Comparison of ENCODE assay signal across 1 cellular context in the genomic region with DNA sequence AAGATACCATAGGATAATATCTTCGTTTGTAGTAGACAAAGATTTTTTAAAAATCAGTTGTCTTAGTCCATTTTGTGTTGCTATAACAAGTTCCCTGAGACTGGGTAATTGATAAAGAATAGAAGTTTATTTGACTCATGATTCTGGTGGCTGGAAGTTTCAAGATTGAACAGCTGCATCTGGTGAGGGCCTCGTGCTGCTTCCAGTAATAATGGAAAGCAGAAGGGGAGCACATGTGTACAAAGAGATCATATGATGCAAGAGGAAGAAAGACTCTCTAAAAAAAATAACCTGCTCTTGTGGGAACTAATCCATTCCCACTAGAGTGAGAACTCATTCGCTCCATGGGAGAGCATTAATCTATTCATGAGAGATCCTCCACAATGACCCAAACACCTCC.
TF ChIP-seq lines count a peak whose summit lies in the region.

No MANE protein-coding gene starts in this region.

TF ChIP-seq in GM12878, 131 proteins besides CTCF, POLR2A, EP300 and RAD21:
- TF ChIP-seq, protein P1, sequence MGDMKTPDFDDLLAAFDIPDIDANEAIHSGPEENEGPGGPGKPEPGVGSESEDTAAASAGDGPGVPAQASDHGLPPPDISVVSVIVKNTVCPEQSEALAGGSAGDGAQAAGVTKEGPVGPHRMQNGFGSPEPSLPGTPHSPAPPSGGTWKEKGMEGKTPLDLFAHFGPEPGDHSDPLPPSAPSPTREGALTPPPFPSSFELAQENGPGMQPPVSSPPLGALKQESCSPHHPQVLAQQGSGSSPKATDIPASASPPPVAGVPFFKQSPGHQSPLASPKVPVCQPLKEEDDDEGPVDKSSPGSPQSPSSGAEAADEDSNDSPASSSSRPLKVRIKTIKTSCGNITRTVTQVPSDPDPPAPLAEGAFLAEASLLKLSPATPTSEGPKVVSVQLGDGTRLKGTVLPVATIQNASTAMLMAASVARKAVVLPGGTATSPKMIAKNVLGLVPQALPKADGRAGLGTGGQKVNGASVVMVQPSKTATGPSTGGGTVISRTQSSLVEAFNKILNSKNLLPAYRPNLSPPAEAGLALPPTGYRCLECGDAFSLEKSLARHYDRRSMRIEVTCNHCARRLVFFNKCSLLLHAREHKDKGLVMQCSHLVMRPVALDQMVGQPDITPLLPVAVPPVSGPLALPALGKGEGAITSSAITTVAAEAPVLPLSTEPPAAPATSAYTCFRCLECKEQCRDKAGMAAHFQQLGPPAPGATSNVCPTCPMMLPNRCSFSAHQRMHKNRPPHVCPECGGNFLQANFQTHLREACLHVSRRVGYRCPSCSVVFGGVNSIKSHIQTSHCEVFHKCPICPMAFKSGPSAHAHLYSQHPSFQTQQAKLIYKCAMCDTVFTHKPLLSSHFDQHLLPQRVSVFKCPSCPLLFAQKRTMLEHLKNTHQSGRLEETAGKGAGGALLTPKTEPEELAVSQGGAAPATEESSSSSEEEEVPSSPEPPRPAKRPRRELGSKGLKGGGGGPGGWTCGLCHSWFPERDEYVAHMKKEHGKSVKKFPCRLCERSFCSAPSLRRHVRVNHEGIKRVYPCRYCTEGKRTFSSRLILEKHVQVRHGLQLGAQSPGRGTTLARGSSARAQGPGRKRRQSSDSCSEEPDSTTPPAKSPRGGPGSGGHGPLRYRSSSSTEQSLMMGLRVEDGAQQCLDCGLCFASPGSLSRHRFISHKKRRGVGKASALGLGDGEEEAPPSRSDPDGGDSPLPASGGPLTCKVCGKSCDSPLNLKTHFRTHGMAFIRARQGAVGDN (IDR thresholded peaks at IDR 0.05): peak; percentile 34; the same call in 1 of the 2 replicates
- TF ChIP-seq PBX3 (IDR thresholded peaks at IDR 0.05; ENCODE audit: insufficient replicate concordance, low read depth, low read length): no peak
